Comparison of ENCODE assay signal across 8 cellular contexts in genomic region chrX:136250191-136251041, GRCh38. TPM values are rescaled to one million over a fixed set of nuclear protein-coding genes. Genes with fewer than 3 reads are reported as not detected.
DNase-seq lines count a peak whose midpoint lies in the region; ATAC-seq and TF ChIP-seq lines count a peak whose summit lies in the region.

No MANE protein-coding gene starts in this region.

- peak; percentile 46 for ATAC-seq in HG02973 (IDR thresholded peaks at IDR 0.05; ENCODE audit: unreplicated experiment)

- H3K4me3 ChIP-seq in breast epithelium: peak overlapping the region; percentile 67 to 76 (median 72)

- peak; percentile 7 for DNase-seq in NCI-H1694 treated with DMSO at 0.1 percent for 48 hours (lab: John Stamatoyannopoulos, UW)
- DNase-seq in NCI-H1694 (lab: John Stamatoyannopoulos, UW): no peak
- peak; percentile 17 for DNase-seq in SW480 (ENCODE audit: low spot score)
- no peak for DNase-seq in breast epithelium (ENCODE audit: low spot score in 2 of 2)
- DNase-seq in left kidney (ENCODE audit: low read depth, low spot score): peak; percentile 47
- peak in 2 of 3 donors; percentile 13 to 20 for DNase-seq in stimulated activated CD4-positive, alpha-beta T cell treated with anti-CD3 and anti-CD28 coated beads, TNF-alpha, amount 100 ng/mL, for 1 hour (ENCODE audit: low read depth in 3 of 3, low spot score in 1 of 3)
- DNase-seq in hippocampal formation (lab: John Stamatoyannopoulos, UW): no peak

- no peaks in the 10 kb centered on the region for H3K4me1 ChIP-seq in breast epithelium

- H3K9me3 ChIP-seq in breast epithelium: no peaks in the 10 kb centered on the region

- no peak for TF ChIP-seq CTCF in breast epithelium (IDR thresholded peaks at IDR 0.05)

- intact Hi-C loops in breast epithelium (cut with DNase I; ENCODE audit: low total_unique reads): no loop called here

- no peak for TF ChIP-seq POLR2A in breast epithelium (IDR thresholded peaks at IDR 0.05)

- H3K27ac ChIP-seq in breast epithelium: peak overlapping the region; percentile 64 to 79

- no peaks in the 10 kb centered on the region for H3K36me3 ChIP-seq in breast epithelium

- H3K27me3 ChIP-seq in breast epithelium: peaks cover 0 to 54% of the 10 kb centered on the region in 2 donors

RNA-seq across cellular contexts. Expression of gene MAP7D3, which starts 0.8 kb away (rescaled TPM):
- total RNA-seq in breast epithelium: 10 to 100 TPM; 10.5 to 48.5 (median 19.3) TPM

RNA-seq across cellular contexts. Expression of gene ADGRG4, which starts 50.3 kb away (rescaled TPM):
- total RNA-seq in breast epithelium: under 1 TPM; under 0.01 to 0.16 (median under 0.01) TPM

Comparison
In these comparisons a context has a peak if more than half of its experiments do, and no peak if none do; other contexts are left out.
1. DNase-seq: peak in NCI-H1694 treated with DMSO at 0.1 percent for 48 hours (single experiment), SW480 (single experiment), left kidney (single experiment) and stimulated activated CD4-positive, alpha-beta T cell treated with anti-CD3 and anti-CD28 coated beads, TNF-alpha, amount 100 ng/mL, for 1 hour (2 of 3); none in NCI-H1694 (single experiment), breast epithelium (0 of 2) and hippocampal formation (0 of 2).